8 cellular contexts compared by ENCODE assay signal in genomic region chr18:11154369-11154982, GRCh38. TPM values are rescaled to one million over a fixed set of nuclear protein-coding genes. Genes with fewer than 3 reads are reported as not detected.
A peak's percentile ranks its signal among the peaks of the same experiment; 100 is the strongest.
DNase-seq lines count a peak whose midpoint lies in the region; ATAC-seq and TF ChIP-seq lines count a peak whose summit lies in the region.

No MANE protein-coding gene starts in this region.

- ATAC-seq in left lung: peak; percentile 50
- no peak for ATAC-seq in HG02571 (IDR thresholded peaks at IDR 0.05; ENCODE audit: unreplicated experiment)
- no peak for ATAC-seq in GM18870 (IDR thresholded peaks at IDR 0.05; ENCODE audit: unreplicated experiment)
- ATAC-seq in WTC11: no peak

- H3K4me3 ChIP-seq in GM06990 (replicated peaks; ENCODE audit: low read depth, low read length): no peak overlapping the region
- H3K4me3 ChIP-seq in NB4 (ENCODE audit: low read depth, low read length): no peak overlapping the region
- H3K4me3 ChIP-seq in left lung: no peak overlapping the region
- no peak overlapping the region for H3K4me3 ChIP-seq in testis

- CTCF ChIA-PET in WTC11 (lab: Charles Lee): interaction anchor here (0.6 to 1.8 kb wide), 22 partner anchors 9 to 595 kb away, joined by 3 to 31 read pairs (median 4); no protein-coding TSS in a partner anchor

- H3K9me3 ChIP-seq in left lung (no peaks in the 10 kb centered on the region), testis (no peaks in the 10 kb centered on the region)

- no peak overlapping the region for H3K27ac Mint-ChIP-seq in WTC11

- H3K4me3 Mint-ChIP-seq in WTC11: no peak overlapping the region

- H3K4me1 ChIP-seq in left lung: peaks cover 8 to 12% of the 10 kb centered on the region in 2 donors
- H3K4me1 ChIP-seq in testis: no peaks in the 10 kb centered on the region

- H3K36me3 ChIP-seq in GM06990 (ENCODE audit: control insufficient read depth, insufficient read depth, low read length): no peaks in the 10 kb centered on the region
- no peaks in the 10 kb centered on the region for H3K36me3 ChIP-seq in left lung
- H3K36me3 ChIP-seq in testis (ENCODE audit: low read depth, missing control alignments): no peaks in the 10 kb centered on the region

- H3K27me3 Mint-ChIP-seq in WTC11 (ENCODE audit: low read depth): peaks cover 15% of the 10 kb centered on the region

- H3K36me3 Mint-ChIP-seq in WTC11: no peaks in the 10 kb centered on the region

- DNase-seq in GM06990 (ENCODE audit: extremely low read depth, insufficient read length) (peak; percentile 43), NB4 (ENCODE audit: low read depth) (peak; percentile 56), amniotic epithelial cell (ENCODE audit: low read depth) (peak; percentile 52), left lung (no peak), testis (no peak), WTC11 (ENCODE audit: low spot score) (no peak)

- H3K27me3 ChIP-seq in GM06990 (replicated peaks; ENCODE audit: control insufficient read depth, insufficient read depth, low read length) (no peaks in the 10 kb centered on the region), left lung (peaks cover 7 to 27% of the 10 kb centered on the region in 2 donors), testis (no peaks in the 10 kb centered on the region)

- POLR2A ChIA-PET in WTC11 (lab: Charles Lee): no interaction called here

- no peak overlapping the region for H3K27ac ChIP-seq in left lung
- no peak overlapping the region for H3K27ac ChIP-seq in testis

- no peaks in the 10 kb centered on the region for H3K9me3 Mint-ChIP-seq in WTC11

- peaks cover 23% of the 10 kb centered on the region for H3K4me1 Mint-ChIP-seq in WTC11

- intact Hi-C loops in left lung (cut with DNase I) (no loop called here), testis (cut with DNase I; ENCODE audit: low total_unique reads) (no loop called here)

- 30 to 35% methylated on average over 2 of the region's 2 CpGs for WGBS in testis, 2 donors

- TF ChIP-seq POLR2A in NB4 (IDR thresholded peaks at IDR 0.05; ENCODE audit: extremely low read depth, insufficient read length) (no peak), testis (IDR thresholded peaks at IDR 0.05) (no peak)

- peak; percentile 45 for TF ChIP-seq CTCF in GM06990 (IDR thresholded peaks at IDR 0.05; ENCODE audit: insufficient read depth, low read length, poor library complexity, severe bottlenecking)
- no peak for TF ChIP-seq CTCF in NB4 (IDR thresholded peaks at IDR 0.05; ENCODE audit: low read depth, low read length)
- peak in 1 of 2 donors; percentile 26 for TF ChIP-seq CTCF in left lung (IDR thresholded peaks at IDR 0.05)
- no peak for TF ChIP-seq CTCF in testis (IDR thresholded peaks at IDR 0.05)
- no peak for TF ChIP-seq CTCF in WTC11 (IDR thresholded peaks at IDR 0.05)

TF ChIP-seq in WTC11, 78 proteins besides CTCF, POLR2A, EP300 and RAD21:
- TF ChIP-seq STAT6 (CRISPR knock-in tag; conservative IDR thresholded peaks at IDR 0.05; ENCODE audit: low read depth) (no peak), HMGA2 (CRISPR knock-in tag; IDR thresholded peaks at IDR 0.05) (no peak), MXD4 (CRISPR knock-in tag; IDR thresholded peaks at IDR 0.05; ENCODE audit: borderline replicate concordance) (no peak), USF2 (CRISPR knock-in tag; IDR thresholded peaks at IDR 0.05) (no peak), PRRX2 (CRISPR knock-in tag; IDR thresholded peaks at IDR 0.05) (no peak), GABPB1 (CRISPR knock-in tag; IDR thresholded peaks at IDR 0.05) (no peak), ATF2 (CRISPR knock-in tag; IDR thresholded peaks at IDR 0.05; ENCODE audit: borderline replicate concordance, low read depth) (no peak), ZNF121 (CRISPR knock-in tag; IDR thresholded peaks at IDR 0.05) (no peak), ELF4 (CRISPR knock-in tag; IDR thresholded peaks at IDR 0.05; ENCODE audit: low read depth) (no peak), FOXP1 (CRISPR knock-in tag; IDR thresholded peaks at IDR 0.05; ENCODE audit: borderline replicate concordance) (no peak), ZBTB21 (CRISPR knock-in tag; IDR thresholded peaks at IDR 0.05; ENCODE audit: borderline replicate concordance) (no peak), ESRRA (CRISPR knock-in tag; IDR thresholded peaks at IDR 0.05; ENCODE audit: borderline replicate concordance) (no peak), SMAD4 (CRISPR knock-in tag; IDR thresholded peaks at IDR 0.05) (no peak), RORB (CRISPR knock-in tag; IDR thresholded peaks at IDR 0.05) (no peak), ZNF416 (CRISPR knock-in tag; IDR thresholded peaks at IDR 0.05) (no peak)
- TF ChIP-seq, protein P1, sequence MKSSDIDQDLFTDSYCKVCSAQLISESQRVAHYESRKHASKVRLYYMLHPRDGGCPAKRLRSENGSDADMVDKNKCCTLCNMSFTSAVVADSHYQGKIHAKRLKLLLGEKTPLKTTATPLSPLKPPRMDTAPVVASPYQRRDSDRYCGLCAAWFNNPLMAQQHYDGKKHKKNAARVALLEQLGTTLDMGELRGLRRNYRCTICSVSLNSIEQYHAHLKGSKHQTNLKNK (CRISPR knock-in tag; IDR thresholded peaks at IDR 0.05): no peak
- TF ChIP-seq, protein P2, sequence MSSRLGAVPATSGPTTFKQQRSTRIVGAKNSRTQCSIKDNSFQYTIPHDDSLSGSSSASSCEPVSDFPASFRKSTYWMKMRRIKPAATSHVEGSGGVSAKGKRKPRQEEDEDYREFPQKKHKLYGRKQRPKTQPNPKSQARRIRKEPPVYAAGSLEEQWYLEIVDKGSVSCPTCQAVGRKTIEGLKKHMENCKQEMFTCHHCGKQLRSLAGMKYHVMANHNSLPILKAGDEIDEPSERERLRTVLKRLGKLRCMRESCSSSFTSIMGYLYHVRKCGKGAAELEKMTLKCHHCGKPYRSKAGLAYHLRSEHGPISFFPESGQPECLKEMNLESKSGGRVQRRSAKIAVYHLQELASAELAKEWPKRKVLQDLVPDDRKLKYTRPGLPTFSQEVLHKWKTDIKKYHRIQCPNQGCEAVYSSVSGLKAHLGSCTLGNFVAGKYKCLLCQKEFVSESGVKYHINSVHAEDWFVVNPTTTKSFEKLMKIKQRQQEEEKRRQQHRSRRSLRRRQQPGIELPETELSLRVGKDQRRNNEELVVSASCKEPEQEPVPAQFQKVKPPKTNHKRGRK (CRISPR knock-in tag; IDR thresholded peaks at IDR 0.05; ENCODE audit: borderline replicate concordance): no peak

RNA-seq across cellular contexts. Expression of gene PIEZO2, which starts 5.1 kb away (rescaled TPM):
- total RNA-seq in left lung: 10 to 100 TPM; 40.3 to 77.7 TPM
- 1 to 10 TPM; 2.3 to 3.0 TPM for total RNA-seq in testis
- 3.5 TPM for polyA plus RNA-seq in testis (ENCODE audit: insufficient read depth, low read depth, low replicate concordance)
- 10.7 to 16.9 TPM (median 15.1 TPM) in 3 replicates for total RNA-seq in WTC11 (2021)

Comparison
In these comparisons a context has a peak if more than half of its experiments do, and no peak if none do; other contexts are left out.
1. DNase-seq: peak in GM06990 (single experiment), NB4 (single experiment) and amniotic epithelial cell (single experiment); none in left lung (0 of 2), testis (single experiment) and WTC11 (single experiment).